ENCODE assay signal across 8 cellular contexts in genomic region chr1:19210772-19211549, GRCh38. TPM values are rescaled to one million over a fixed set of nuclear protein-coding genes. Genes with fewer than 3 reads are reported as not detected.
DNase-seq lines count a peak whose midpoint lies in the region; ATAC-seq and TF ChIP-seq lines count a peak whose summit lies in the region.

No MANE protein-coding gene starts in this region.

- H3K56ac ChIP-seq in IMR-90 (ENCODE audit: extremely low read depth, insufficient read depth, low read length) = peak overlapping the region; percentile 92

- peak overlapping the region; percentile 71 for H2AK5ac ChIP-seq in IMR-90 (ENCODE audit: low read depth, low read length)

- peak overlapping the region; percentile 93 for H3K23ac ChIP-seq in IMR-90 (ENCODE audit: low read depth, low read length)

- WGBS in IMR-90 (ENCODE audit: extremely low coverage in 2 of 2, insufficient read length in 1 of 2), 2 experiments = 61% methylated on average over 3 of the region's 12 CpGs; no CpG with 5 or more reads in 1 of the 2 experiments

- no peaks in the 10 kb centered on the region for H3K9me3 ChIP-seq in IMR-90 (ENCODE audit: control insufficient read depth, insufficient read depth, low read length)

- no peak for TF ChIP-seq POLR2A in IMR-90 (IDR thresholded peaks at IDR 0.05; ENCODE audit: low read depth, low read length)

- H3K27ac ChIP-seq in IMR-90 (ENCODE audit: insufficient read depth, low read length) (peak overlapping the region; percentile 78), temporal lobe (ENCODE audit: low read depth, low read length) (peak overlapping the region; percentile 73)

- H3K27ac Mint-ChIP-seq in activated naive CD8-positive, alpha-beta T cell treated with anti-CD3 and anti-CD28 coated beads, Interleukin-2, amount 50 U/mL, for 24 hours = peak overlapping the region; percentile 94

- in situ Hi-C loops in IMR-90 (cut with MboI; ENCODE audit: low sequenced_read_pairs) = no loop called here

- H3K4me3 ChIP-seq in IMR-90 (ENCODE audit: insufficient read depth, low read depth, low read length) (peak overlapping the region; percentile 74), kidney epithelial cell (ENCODE audit: low read depth, low read length) (peak overlapping the region; percentile 95)

- ATAC-seq in IMR-90 (ENCODE audit: low read depth) (no peak), HG03457 (IDR thresholded peaks at IDR 0.05; ENCODE audit: unreplicated experiment) (no peak), HG02642 (IDR thresholded peaks at IDR 0.05; ENCODE audit: poor library complexity, unreplicated experiment) (no peak)
- no peak for ATAC-seq in activated naive CD8-positive, alpha-beta T cell treated with anti-CD3 and anti-CD28 coated beads, Interleukin-2, amount 50 U/mL, for 24 hours

- H3K36me3 ChIP-seq in IMR-90 (ENCODE audit: control insufficient read depth, insufficient read depth, low read length) (peaks cover 4% of the 10 kb centered on the region), kidney epithelial cell (ENCODE audit: control insufficient read depth, insufficient read depth, low read length) (no peaks in the 10 kb centered on the region)

- H3K9me3 Mint-ChIP-seq in activated naive CD8-positive, alpha-beta T cell treated with anti-CD3 and anti-CD28 coated beads, Interleukin-2, amount 50 U/mL, for 24 hours = no peaks in the 10 kb centered on the region

- H3K4me1 Mint-ChIP-seq in activated naive CD8-positive, alpha-beta T cell treated with anti-CD3 and anti-CD28 coated beads, Interleukin-2, amount 50 U/mL, for 24 hours = peaks cover 68% of the 10 kb centered on the region

- H3K36me3 Mint-ChIP-seq in activated naive CD8-positive, alpha-beta T cell treated with anti-CD3 and anti-CD28 coated beads, Interleukin-2, amount 50 U/mL, for 24 hours (ENCODE audit: low read depth) = peaks cover 54% of the 10 kb centered on the region

- peak overlapping the region; percentile 20; the same call in 1 of the 2 replicates for H2BK120ac ChIP-seq in IMR-90 (ENCODE audit: low read depth, low read length)

- peak overlapping the region; percentile 86 for H3K9ac ChIP-seq in IMR-90 (ENCODE audit: low read depth, low read length)

- TF ChIP-seq RAD21 in IMR-90 (IDR thresholded peaks at IDR 0.05; ENCODE audit: low read length) = no peak

- POLR2A ChIA-PET in IMR-90 (lab: Charles Lee; ENCODE audit: unreplicated experiment) = no interaction called here

- H3K9me1 ChIP-seq in IMR-90 (ENCODE audit: insufficient read depth, low read length) = no peaks in the 10 kb centered on the region; the same call in 1 of the 2 replicates

- H3K4me3 Mint-ChIP-seq in activated naive CD8-positive, alpha-beta T cell treated with anti-CD3 and anti-CD28 coated beads, Interleukin-2, amount 50 U/mL, for 24 hours = peak overlapping the region; percentile 94

- H2AK9ac ChIP-seq in IMR-90 (replicated peaks; ENCODE audit: low read depth, low read length, poor library complexity) = peak overlapping the region; percentile 92

- CTCF ChIA-PET in IMR-90 (lab: Yijun Ruan, JAX) = interaction anchor here (0.6 to 0.9 kb wide), 2 partner anchors 13 to 31 kb away, joined by 3 read pairs; no protein-coding TSS in a partner anchor

- H3K14ac ChIP-seq in IMR-90 (replicated peaks; ENCODE audit: low read depth, low read length) = peak overlapping the region; percentile 85

- peak overlapping the region; percentile 37; the same call in 1 of the 3 replicates for H2BK15ac ChIP-seq in IMR-90 (ENCODE audit: low read depth, low read length)

- no peak for TF ChIP-seq CTCF in IMR-90 (conservative IDR thresholded peaks at IDR 0.05; ENCODE audit: low read depth, low read length)
- TF ChIP-seq CTCF in kidney epithelial cell (IDR thresholded peaks at IDR 0.05; ENCODE audit: insufficient read depth, low read length, poor library complexity, severe bottlenecking) = no peak

- peaks cover 13 to 41% of the 10 kb centered on the region in 2 experiments; a peak in 3 of 4 replicates for H3K79me1 ChIP-seq in IMR-90 (ENCODE audit: low read depth in 1 of 2, low read length in 2 of 2)

- no peak overlapping the region for H2BK20ac ChIP-seq in IMR-90 (ENCODE audit: low read depth, low read length)

- peaks cover 2% of the 10 kb centered on the region for H3K27me3 Mint-ChIP-seq in activated naive CD8-positive, alpha-beta T cell treated with anti-CD3 and anti-CD28 coated beads, Interleukin-2, amount 50 U/mL, for 24 hours

- no TSS peak for BruUV-seq in IMR-90 (replicated peaks; lab: Mats Ljungman, UMichigan)

- no peak overlapping the region for H3K18ac ChIP-seq in IMR-90 (ENCODE audit: low read depth, low read length)

- H4K8ac ChIP-seq in IMR-90 (ENCODE audit: low read depth in 2 of 2, low read length in 2 of 2) = peak overlapping the region; percentile 88 to 95

- DNase-seq in COLO668 (lab: John Stamatoyannopoulos, UW; ENCODE audit: unreplicated experiment) (peak; percentile 28), IMR-90 (peak; percentile 36), kidney epithelial cell (ENCODE audit: low read depth) (no peak), activated gamma-delta T cell (lab: John Stamatoyannopoulos, UW) (no peak)
- no peak for DNase-seq in activated naive CD8-positive, alpha-beta T cell treated with anti-CD3 and anti-CD28 coated beads, Interleukin-2, amount 50 U/mL, for 24 hours

- peak overlapping the region; percentile 66 for H3K4ac ChIP-seq in IMR-90 (ENCODE audit: low read depth, low read length)

- peak overlapping the region; percentile 96 for H2AFZ ChIP-seq in IMR-90 (replicated peaks; ENCODE audit: low read length, poor library complexity)

- peak overlapping the region; percentile 93 for H3K4me2 ChIP-seq in IMR-90 (ENCODE audit: low read depth, low read length)

- peak overlapping the region; percentile 61 for H2BK5ac ChIP-seq in IMR-90 (ENCODE audit: low read depth, low read length, poor library complexity, severe bottlenecking)

- H4K5ac ChIP-seq in IMR-90 (ENCODE audit: low read depth, low read length) = peak overlapping the region; percentile 40

- H3K4me1 ChIP-seq in IMR-90 (ENCODE audit: control insufficient read depth, insufficient read depth, low read length) = peaks cover 4% of the 10 kb centered on the region

- H3K27me3 ChIP-seq in IMR-90 (ENCODE audit: control insufficient read depth, insufficient read depth, low read length) = no peaks in the 10 kb centered on the region
- H3K27me3 ChIP-seq in kidney epithelial cell (ENCODE audit: control insufficient read depth, insufficient read depth, low read length) = no peaks in the 10 kb centered on the region

- intact Hi-C loops in IMR-90 (cut with micrococcal nuclease) = no loop called here

- peak overlapping the region; percentile 56 for H4K91ac ChIP-seq in IMR-90 (ENCODE audit: insufficient read depth, low read depth, low read length)

- peaks cover 38% of the 10 kb centered on the region for H4K20me1 ChIP-seq in IMR-90 (ENCODE audit: insufficient read depth, low read length)

- dilution Hi-C loops in IMR-90 (cut with HindIII; ENCODE audit: low sequenced_read_pairs, unreplicated experiment) = no loop called here

TF ChIP-seq in IMR-90, 13 proteins besides CTCF, POLR2A, EP300 and RAD21:
- no peak for TF ChIP-seq NFE2L2 (IDR thresholded peaks at IDR 0.05; ENCODE audit: low read depth, low read length)
- TF ChIP-seq BHLHE40 (IDR thresholded peaks at IDR 0.05; ENCODE audit: low read depth, low read length) = no peak
- TF ChIP-seq USF2 (IDR thresholded peaks at IDR 0.05; ENCODE audit: low read depth, low read length) = no peak

RNA-seq across cellular contexts. Expression of gene UBR4, which starts 0.9 kb away (rescaled TPM):
- total RNA-seq in IMR-90 (2012; rRNA removed) (77.8 and 87.8 TPM in 2 replicates), kidney epithelial cell (125 and 128 TPM in 2 replicates), temporal lobe (90.5 TPM)
- polyA plus RNA-seq in IMR-90 (2012; rRNA removed) = 102 and 121 TPM in 2 replicates
- 49.4 and 55.4 TPM in 2 replicates for polyA plus RNA-seq in IMR-90 (2012; cell fraction: cytosol; rRNA removed)
- polyA plus RNA-seq in IMR-90 (2012; cell fraction: nucleus; rRNA removed; ENCODE audit: low replicate concordance) = 472 and 498 TPM in 2 replicates

RNA-seq across cellular contexts. Expression of gene EMC1, which starts 40.4 kb away (rescaled TPM):
- 55.3 and 65.4 TPM in 2 replicates for total RNA-seq in IMR-90 (2012; rRNA removed)
- 114 and 128 TPM in 2 replicates for polyA plus RNA-seq in IMR-90 (2012; rRNA removed)
- 51.9 and 111 TPM in 2 replicates for polyA plus RNA-seq in IMR-90 (2012; cell fraction: cytosol; rRNA removed)
- polyA plus RNA-seq in IMR-90 (2012; cell fraction: nucleus; rRNA removed; ENCODE audit: low replicate concordance) = 73.9 and 136 TPM in 2 replicates
- 64.5 and 79.1 TPM in 2 replicates for total RNA-seq in kidney epithelial cell
- 65.6 TPM for total RNA-seq in temporal lobe

RNA-seq across cellular contexts. Expression of gene MRTO4, which starts 40.6 kb away (rescaled TPM):
- total RNA-seq in IMR-90 (2012; rRNA removed) = 58.0 and 58.1 TPM in 2 replicates
- polyA plus RNA-seq in IMR-90 (2012; rRNA removed) = 48.0 and 48.7 TPM in 2 replicates
- polyA plus RNA-seq in IMR-90 (2012; cell fraction: cytosol; rRNA removed) = 26.7 and 39.2 TPM in 2 replicates
- 25.3 and 25.6 TPM in 2 replicates for polyA plus RNA-seq in IMR-90 (2012; cell fraction: nucleus; rRNA removed; ENCODE audit: low replicate concordance)
- 44.4 and 47.4 TPM in 2 replicates for total RNA-seq in kidney epithelial cell
- 24.8 TPM for total RNA-seq in temporal lobe

Comparison
In these comparisons a context has a peak if more than half of its experiments do, and no peak if none do; other contexts are left out.
1. DNase-seq: peak in COLO668 (single experiment) and IMR-90 (single experiment); none in activated naive CD8-positive, alpha-beta T cell treated with anti-CD3 and anti-CD28 coated beads, Interleukin-2, amount 50 U/mL, for 24 hours (single experiment), kidney epithelial cell (single experiment) and activated gamma-delta T cell (single experiment).